ENCODE assay signal across 1 cellular context in the genomic region with DNA sequence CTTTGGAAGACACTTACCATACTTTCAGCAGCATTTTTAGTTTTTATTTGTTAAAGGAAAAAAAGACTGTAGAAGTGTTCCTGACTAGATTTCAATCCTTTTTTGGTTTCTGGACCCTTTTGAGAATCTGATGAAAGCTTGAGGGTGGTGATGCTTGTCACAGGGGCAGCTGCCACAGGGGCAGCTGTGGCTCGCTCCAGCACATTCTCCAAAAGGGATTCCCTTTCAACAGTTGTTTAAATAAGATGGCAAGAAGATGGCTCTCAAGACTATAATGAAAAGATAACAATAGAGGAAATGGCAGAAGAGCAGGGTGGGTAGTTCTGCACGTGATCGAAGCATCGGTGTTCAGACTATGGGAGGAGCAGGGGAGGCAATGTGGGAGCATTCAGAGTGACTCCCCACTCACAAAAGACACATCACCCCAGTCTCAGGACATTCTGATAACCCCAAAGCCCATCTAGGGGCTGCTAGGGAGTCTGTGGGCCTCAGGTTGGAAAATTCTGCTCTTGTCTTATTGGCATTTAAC.
TF ChIP-seq lines count a peak whose summit lies in the region.

No MANE protein-coding gene starts in this region.

TF ChIP-seq in HepG2, 621 proteins besides CTCF, POLR2A, EP300 and RAD21 (continued from another document):
- no peak for TF ChIP-seq ZNF672 (CRISPR knock-in tag; IDR thresholded peaks at IDR 0.05)
- TF ChIP-seq MYNN (CRISPR knock-in tag; IDR thresholded peaks at IDR 0.05; ENCODE audit: low read depth), result no peak
- TF ChIP-seq AHR (CRISPR knock-in tag; IDR thresholded peaks at IDR 0.05), result no peak
- TF ChIP-seq ZSCAN22 (CRISPR knock-in tag; IDR thresholded peaks at IDR 0.05), result no peak
- TF ChIP-seq, protein P1, sequence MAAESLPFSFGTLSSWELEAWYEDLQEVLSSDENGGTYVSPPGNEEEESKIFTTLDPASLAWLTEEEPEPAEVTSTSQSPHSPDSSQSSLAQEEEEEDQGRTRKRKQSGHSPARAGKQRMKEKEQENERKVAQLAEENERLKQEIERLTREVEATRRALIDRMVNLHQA (CRISPR knock-in tag; IDR thresholded peaks at IDR 0.05), result no peak
- TF ChIP-seq ZNF451 (CRISPR knock-in tag; IDR thresholded peaks at IDR 0.05), result no peak
- TF ChIP-seq, protein P2, sequence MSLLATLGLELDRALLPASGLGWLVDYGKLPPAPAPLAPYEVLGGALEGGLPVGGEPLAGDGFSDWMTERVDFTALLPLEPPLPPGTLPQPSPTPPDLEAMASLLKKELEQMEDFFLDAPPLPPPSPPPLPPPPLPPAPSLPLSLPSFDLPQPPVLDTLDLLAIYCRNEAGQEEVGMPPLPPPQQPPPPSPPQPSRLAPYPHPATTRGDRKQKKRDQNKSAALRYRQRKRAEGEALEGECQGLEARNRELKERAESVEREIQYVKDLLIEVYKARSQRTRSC (CRISPR knock-in tag; IDR thresholded peaks at IDR 0.05; ENCODE audit: low read depth), result no peak
- TF ChIP-seq E2F2 (CRISPR knock-in tag; IDR thresholded peaks at IDR 0.05; ENCODE audit: borderline replicate concordance), result no peak
- TF ChIP-seq ZNF790 (CRISPR knock-in tag; IDR thresholded peaks at IDR 0.05; ENCODE audit: borderline replicate concordance), result no peak
- TF ChIP-seq ARID2 (CRISPR knock-in tag; IDR thresholded peaks at IDR 0.05; ENCODE audit: borderline replicate concordance), result no peak
- TF ChIP-seq ZNF713 (CRISPR knock-in tag; IDR thresholded peaks at IDR 0.05), result no peak
- TF ChIP-seq HINFP (CRISPR knock-in tag; IDR thresholded peaks at IDR 0.05; ENCODE audit: low read depth), result no peak
- no peak for TF ChIP-seq CC2D1A (CRISPR knock-in tag; IDR thresholded peaks at IDR 0.05)
TF ChIP-seq in HepG2: peak in this region for 0.
